10 cellular contexts compared by ENCODE assay signal in genomic region chr12:1318327-1319031, GRCh38.
A peak's percentile ranks its signal among the peaks of the same experiment; 100 is the strongest.
DNase-seq lines count a peak whose midpoint lies in the region; ATAC-seq and TF ChIP-seq lines count a peak whose summit lies in the region.
"Had no signal": no experiment of that assay in that cellular context is flagged by ENCODE, and none has a peak within 500 bp of the region (broad histone marks: within the 10 kb centered on the region; RNA-seq: fewer than 3 reads in every experiment).

No MANE protein-coding gene starts in this region.

- no peak for ATAC-seq in GM18520 (IDR thresholded peaks at IDR 0.05; ENCODE audit: unreplicated experiment)
- no peak for ATAC-seq in GM19463 (IDR thresholded peaks at IDR 0.05; ENCODE audit: unreplicated experiment)
- ATAC-seq: GM12878 had no signal

- intact Hi-C loops in Calu3 (cut with micrococcal nuclease; ENCODE audit: unreplicated experiment): no loop called here

- DNase-seq in Calu3 (peak; percentile 41), NCI-H2081 (lab: John Stamatoyannopoulos, UW) (peak; percentile 88 to 98), cerebellar cortex (ENCODE audit: low spot score) (peak; percentile 75), lung microvascular endothelial cell (ENCODE audit: low read depth in 2 of 2) (peak; percentile 2 to 19), SKM-1 treated with dmso at 0.1 percent for 144 hours (lab: John Stamatoyannopoulos, UW; ENCODE audit: unreplicated experiment) (no peak), activated gamma-delta T cell treated with Interleukin-2 at 50 U/mL for 16 hours (no peak)
- DNase-seq: activated naive CD8-positive, alpha-beta T cell treated with anti-CD3 and anti-CD28 coated beads, Interleukin-2, amount 10 ng/mL, durations not matched to agents 7 days and 5 days had no signal

- TF ChIP-seq CTCF in Calu3 (IDR thresholded peaks at IDR 0.05; ENCODE audit: unreplicated experiment): no peak

- no TSS peak for BruUV-seq in Calu3 (replicated peaks; lab: Mats Ljungman, UMichigan)

- peaks cover 4% of the 10 kb centered on the region for H3K36me3 Mint-ChIP-seq in Calu3 (ENCODE audit: insufficient read depth, unreplicated experiment)

- H3K27ac Mint-ChIP-seq in Calu3 (ENCODE audit: unreplicated experiment): peak overlapping the region; percentile 90
- H3K27ac Mint-ChIP-seq: activated naive CD8-positive, alpha-beta T cell treated with anti-CD3 and anti-CD28 coated beads, Interleukin-2, amount 10 ng/mL, durations not matched to agents 7 days and 5 days had no signal

- CTCF ChIA-PET in Calu3 (lab: Charles Lee): interaction anchor here (0.5 to 1.5 kb wide), 7 partner anchors 13 to 1274 kb away, joined by 3 to 5 read pairs (median 3); no protein-coding TSS in a partner anchor

- no peaks in the 10 kb centered on the region for H3K4me1 Mint-ChIP-seq in Calu3 (ENCODE audit: low read depth, unreplicated experiment)

- H3K9me3 Mint-ChIP-seq in Calu3 (ENCODE audit: low read depth, unreplicated experiment): no peaks in the 10 kb centered on the region
- H3K9me3 Mint-ChIP-seq: activated naive CD8-positive, alpha-beta T cell treated with anti-CD3 and anti-CD28 coated beads, Interleukin-2, amount 10 ng/mL, durations not matched to agents 7 days and 5 days had no signal

- no peaks in the 10 kb centered on the region for H3K27me3 Mint-ChIP-seq in Calu3 (ENCODE audit: unreplicated experiment)
- H3K27me3 Mint-ChIP-seq: activated naive CD8-positive, alpha-beta T cell treated with anti-CD3 and anti-CD28 coated beads, Interleukin-2, amount 10 ng/mL, durations not matched to agents 7 days and 5 days had no signal

- H3K4me3 Mint-ChIP-seq in Calu3 (ENCODE audit: low read depth, unreplicated experiment): peak overlapping the region; percentile 57
- H3K4me3 Mint-ChIP-seq: activated naive CD8-positive, alpha-beta T cell treated with anti-CD3 and anti-CD28 coated beads, Interleukin-2, amount 10 ng/mL, durations not matched to agents 7 days and 5 days had no signal

Comparison
In these comparisons a context has a peak if more than half of its experiments do, and no peak if none do; other contexts are left out.
1. DNase-seq: peak in Calu3 (single experiment), NCI-H2081 (2 of 2), cerebellar cortex (single experiment) and lung microvascular endothelial cell (2 of 2); none in SKM-1 treated with dmso at 0.1 percent for 144 hours (single experiment) and activated gamma-delta T cell treated with Interleukin-2 at 50 U/mL for 16 hours (single experiment).